In the genomic region with DNA sequence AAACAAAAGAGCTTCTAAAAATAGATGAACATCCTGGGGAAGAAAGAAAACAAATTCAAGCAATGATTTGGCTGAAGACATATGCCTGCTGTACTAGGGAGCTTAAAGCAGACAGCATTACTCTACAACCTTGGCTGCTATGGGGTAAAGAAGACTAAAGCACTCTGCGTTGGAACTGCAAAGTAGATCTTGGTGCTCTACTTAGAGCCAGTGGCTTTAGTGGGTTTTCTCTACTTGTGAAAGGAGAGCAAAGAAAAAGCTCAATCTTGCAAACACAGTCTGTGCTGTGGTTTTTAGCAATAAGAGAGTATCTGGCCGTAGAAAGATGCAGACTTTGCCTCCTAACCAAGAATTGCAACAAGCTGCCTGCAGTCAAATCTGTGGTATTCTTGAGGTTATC, we compare ENCODE assay signal across 2 cellular contexts.
TF ChIP-seq lines count a peak whose summit lies in the region.

No MANE protein-coding gene starts in this region.

TF ChIP-seq in GM23338, 12 proteins besides CTCF, POLR2A, EP300 and RAD21:
- TF ChIP-seq ZNF331 (CRISPR knock-in tag; IDR thresholded peaks at IDR 0.05; ENCODE audit: low read depth) = no peak
- no peak for TF ChIP-seq ZNF114 (CRISPR knock-in tag; IDR thresholded peaks at IDR 0.05)
- TF ChIP-seq, protein P1, sequence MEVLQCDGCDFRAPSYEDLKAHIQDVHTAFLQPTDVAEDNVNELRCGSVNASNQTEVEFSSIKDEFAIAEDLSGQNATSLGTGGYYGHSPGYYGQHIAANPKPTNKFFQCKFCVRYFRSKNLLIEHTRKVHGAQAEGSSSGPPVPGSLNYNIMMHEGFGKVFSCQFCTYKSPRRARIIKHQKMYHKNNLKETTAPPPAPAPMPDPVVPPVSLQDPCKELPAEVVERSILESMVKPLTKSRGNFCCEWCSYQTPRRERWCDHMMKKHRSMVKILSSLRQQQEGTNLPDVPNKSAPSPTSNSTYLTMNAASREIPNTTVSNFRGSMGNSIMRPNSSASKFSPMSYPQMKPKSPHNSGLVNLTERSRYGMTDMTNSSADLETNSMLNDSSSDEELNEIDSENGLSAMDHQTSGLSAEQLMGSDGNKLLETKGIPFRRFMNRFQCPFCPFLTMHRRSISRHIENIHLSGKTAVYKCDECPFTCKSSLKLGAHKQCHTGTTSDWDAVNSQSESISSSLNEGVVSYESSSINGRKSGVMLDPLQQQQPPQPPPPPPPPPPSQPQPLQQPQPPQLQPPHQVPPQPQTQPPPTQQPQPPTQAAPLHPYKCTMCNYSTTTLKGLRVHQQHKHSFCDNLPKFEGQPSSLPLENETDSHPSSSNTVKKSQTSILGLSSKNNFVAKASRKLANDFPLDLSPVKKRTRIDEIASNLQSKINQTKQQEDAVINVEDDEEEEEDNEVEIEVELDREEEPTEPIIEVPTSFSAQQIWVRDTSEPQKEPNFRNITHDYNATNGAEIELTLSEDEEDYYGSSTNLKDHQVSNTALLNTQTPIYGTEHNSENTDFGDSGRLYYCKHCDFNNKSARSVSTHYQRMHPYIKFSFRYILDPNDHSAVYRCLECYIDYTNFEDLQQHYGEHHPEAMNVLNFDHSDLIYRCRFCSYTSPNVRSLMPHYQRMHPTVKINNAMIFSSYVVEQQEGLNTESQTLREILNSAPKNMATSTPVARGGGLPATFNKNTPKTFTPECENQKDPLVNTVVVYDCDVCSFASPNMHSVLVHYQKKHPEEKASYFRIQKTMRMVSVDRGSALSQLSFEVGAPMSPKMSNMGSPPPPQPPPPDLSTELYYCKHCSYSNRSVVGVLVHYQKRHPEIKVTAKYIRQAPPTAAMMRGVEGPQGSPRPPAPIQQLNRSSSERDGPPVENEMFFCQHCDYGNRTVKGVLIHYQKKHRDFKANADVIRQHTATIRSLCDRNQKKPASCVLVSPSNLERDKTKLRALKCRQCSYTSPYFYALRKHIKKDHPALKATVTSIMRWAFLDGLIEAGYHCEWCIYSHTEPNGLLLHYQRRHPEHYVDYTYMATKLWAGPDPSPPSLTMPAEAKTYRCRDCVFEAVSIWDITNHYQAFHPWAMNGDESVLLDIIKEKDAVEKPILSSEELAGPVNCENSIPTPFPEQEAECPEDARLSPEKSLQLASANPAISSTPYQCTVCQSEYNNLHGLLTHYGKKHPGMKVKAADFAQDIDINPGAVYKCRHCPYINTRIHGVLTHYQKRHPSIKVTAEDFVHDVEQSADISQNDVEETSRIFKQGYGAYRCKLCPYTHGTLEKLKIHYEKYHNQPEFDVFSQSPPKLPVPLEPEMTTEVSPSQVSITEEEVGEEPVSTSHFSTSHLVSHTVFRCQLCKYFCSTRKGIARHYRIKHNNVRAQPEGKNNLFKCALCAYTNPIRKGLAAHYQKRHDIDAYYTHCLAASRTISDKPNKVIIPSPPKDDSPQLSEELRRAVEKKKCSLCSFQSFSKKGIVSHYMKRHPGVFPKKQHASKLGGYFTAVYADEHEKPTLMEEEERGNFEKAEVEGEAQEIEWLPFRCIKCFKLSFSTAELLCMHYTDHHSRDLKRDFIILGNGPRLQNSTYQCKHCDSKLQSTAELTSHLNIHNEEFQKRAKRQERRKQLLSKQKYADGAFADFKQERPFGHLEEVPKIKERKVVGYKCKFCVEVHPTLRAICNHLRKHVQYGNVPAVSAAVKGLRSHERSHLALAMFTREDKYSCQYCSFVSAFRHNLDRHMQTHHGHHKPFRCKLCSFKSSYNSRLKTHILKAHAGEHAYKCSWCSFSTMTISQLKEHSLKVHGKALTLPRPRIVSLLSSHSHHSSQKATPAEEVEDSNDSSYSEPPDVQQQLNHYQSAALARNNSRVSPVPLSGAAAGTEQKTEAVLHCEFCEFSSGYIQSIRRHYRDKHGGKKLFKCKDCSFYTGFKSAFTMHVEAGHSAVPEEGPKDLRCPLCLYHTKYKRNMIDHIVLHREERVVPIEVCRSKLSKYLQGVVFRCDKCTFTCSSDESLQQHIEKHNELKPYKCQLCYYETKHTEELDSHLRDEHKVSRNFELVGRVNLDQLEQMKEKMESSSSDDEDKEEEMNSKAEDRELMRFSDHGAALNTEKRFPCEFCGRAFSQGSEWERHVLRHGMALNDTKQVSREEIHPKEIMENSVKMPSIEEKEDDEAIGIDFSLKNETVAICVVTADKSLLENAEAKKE (CRISPR knock-in tag; IDR thresholded peaks at IDR 0.05) = no peak
- TF ChIP-seq STAT1 (IDR thresholded peaks at IDR 0.05; ENCODE audit: unreplicated experiment) = no peak
- TF ChIP-seq, protein P2, sequence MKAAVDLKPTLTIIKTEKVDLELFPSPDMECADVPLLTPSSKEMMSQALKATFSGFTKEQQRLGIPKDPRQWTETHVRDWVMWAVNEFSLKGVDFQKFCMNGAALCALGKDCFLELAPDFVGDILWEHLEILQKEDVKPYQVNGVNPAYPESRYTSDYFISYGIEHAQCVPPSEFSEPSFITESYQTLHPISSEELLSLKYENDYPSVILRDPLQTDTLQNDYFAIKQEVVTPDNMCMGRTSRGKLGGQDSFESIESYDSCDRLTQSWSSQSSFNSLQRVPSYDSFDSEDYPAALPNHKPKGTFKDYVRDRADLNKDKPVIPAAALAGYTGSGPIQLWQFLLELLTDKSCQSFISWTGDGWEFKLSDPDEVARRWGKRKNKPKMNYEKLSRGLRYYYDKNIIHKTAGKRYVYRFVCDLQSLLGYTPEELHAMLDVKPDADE (IDR thresholded peaks at IDR 0.05) = no peak

TF ChIP-seq in H1, 55 proteins besides CTCF, POLR2A, EP300 and RAD21:
- TF ChIP-seq BACH1 (IDR thresholded peaks at IDR 0.05; ENCODE audit: low read length) (no peak), TEAD4 (IDR thresholded peaks at IDR 0.05; ENCODE audit: low read depth, low read length) (no peak), KDM5A (IDR thresholded peaks at IDR 0.05; ENCODE audit: low read length) (no peak), TAF1 (IDR thresholded peaks at IDR 0.05; ENCODE audit: low read depth, low read length) (no peak), NANOG (IDR thresholded peaks at IDR 0.05; ENCODE audit: insufficient read depth, low read depth, low read length, poor library complexity, severe bottlenecking) (no peak), SIN3A (conservative IDR thresholded peaks at IDR 0.05 in 1 of 2, IDR thresholded peaks at IDR 0.05 in 1 of 2; ENCODE audit: low read depth in 1 of 2, low read length in 2 of 2) (no peak), RFX5 (IDR thresholded peaks at IDR 0.05; ENCODE audit: borderline replicate concordance, low read depth, low read length) (no peak), SIRT6 (IDR thresholded peaks at IDR 0.05; ENCODE audit: low read length) (no peak), KDM1A (IDR thresholded peaks at IDR 0.05; ENCODE audit: borderline replicate concordance, low read length) (no peak), CBX8 (IDR thresholded peaks at IDR 0.05; ENCODE audit: borderline replicate concordance, low read depth, low read length) (no peak), ASH2L (IDR thresholded peaks at IDR 0.05; ENCODE audit: low read length) (no peak), BRCA1 (IDR thresholded peaks at IDR 0.05; ENCODE audit: low read depth, low read length) (no peak), CHD1 (IDR thresholded peaks at IDR 0.05; ENCODE audit: low read depth, low read length) (no peak), CREB1 (IDR thresholded peaks at IDR 0.05) (no peak), KDM4A (IDR thresholded peaks at IDR 0.05; ENCODE audit: low read depth, low read length, severe bottlenecking) (no peak), HDAC6 (IDR thresholded peaks at IDR 0.05; ENCODE audit: low read depth, low read length) (no peak)
- TF ChIP-seq, protein P3, sequence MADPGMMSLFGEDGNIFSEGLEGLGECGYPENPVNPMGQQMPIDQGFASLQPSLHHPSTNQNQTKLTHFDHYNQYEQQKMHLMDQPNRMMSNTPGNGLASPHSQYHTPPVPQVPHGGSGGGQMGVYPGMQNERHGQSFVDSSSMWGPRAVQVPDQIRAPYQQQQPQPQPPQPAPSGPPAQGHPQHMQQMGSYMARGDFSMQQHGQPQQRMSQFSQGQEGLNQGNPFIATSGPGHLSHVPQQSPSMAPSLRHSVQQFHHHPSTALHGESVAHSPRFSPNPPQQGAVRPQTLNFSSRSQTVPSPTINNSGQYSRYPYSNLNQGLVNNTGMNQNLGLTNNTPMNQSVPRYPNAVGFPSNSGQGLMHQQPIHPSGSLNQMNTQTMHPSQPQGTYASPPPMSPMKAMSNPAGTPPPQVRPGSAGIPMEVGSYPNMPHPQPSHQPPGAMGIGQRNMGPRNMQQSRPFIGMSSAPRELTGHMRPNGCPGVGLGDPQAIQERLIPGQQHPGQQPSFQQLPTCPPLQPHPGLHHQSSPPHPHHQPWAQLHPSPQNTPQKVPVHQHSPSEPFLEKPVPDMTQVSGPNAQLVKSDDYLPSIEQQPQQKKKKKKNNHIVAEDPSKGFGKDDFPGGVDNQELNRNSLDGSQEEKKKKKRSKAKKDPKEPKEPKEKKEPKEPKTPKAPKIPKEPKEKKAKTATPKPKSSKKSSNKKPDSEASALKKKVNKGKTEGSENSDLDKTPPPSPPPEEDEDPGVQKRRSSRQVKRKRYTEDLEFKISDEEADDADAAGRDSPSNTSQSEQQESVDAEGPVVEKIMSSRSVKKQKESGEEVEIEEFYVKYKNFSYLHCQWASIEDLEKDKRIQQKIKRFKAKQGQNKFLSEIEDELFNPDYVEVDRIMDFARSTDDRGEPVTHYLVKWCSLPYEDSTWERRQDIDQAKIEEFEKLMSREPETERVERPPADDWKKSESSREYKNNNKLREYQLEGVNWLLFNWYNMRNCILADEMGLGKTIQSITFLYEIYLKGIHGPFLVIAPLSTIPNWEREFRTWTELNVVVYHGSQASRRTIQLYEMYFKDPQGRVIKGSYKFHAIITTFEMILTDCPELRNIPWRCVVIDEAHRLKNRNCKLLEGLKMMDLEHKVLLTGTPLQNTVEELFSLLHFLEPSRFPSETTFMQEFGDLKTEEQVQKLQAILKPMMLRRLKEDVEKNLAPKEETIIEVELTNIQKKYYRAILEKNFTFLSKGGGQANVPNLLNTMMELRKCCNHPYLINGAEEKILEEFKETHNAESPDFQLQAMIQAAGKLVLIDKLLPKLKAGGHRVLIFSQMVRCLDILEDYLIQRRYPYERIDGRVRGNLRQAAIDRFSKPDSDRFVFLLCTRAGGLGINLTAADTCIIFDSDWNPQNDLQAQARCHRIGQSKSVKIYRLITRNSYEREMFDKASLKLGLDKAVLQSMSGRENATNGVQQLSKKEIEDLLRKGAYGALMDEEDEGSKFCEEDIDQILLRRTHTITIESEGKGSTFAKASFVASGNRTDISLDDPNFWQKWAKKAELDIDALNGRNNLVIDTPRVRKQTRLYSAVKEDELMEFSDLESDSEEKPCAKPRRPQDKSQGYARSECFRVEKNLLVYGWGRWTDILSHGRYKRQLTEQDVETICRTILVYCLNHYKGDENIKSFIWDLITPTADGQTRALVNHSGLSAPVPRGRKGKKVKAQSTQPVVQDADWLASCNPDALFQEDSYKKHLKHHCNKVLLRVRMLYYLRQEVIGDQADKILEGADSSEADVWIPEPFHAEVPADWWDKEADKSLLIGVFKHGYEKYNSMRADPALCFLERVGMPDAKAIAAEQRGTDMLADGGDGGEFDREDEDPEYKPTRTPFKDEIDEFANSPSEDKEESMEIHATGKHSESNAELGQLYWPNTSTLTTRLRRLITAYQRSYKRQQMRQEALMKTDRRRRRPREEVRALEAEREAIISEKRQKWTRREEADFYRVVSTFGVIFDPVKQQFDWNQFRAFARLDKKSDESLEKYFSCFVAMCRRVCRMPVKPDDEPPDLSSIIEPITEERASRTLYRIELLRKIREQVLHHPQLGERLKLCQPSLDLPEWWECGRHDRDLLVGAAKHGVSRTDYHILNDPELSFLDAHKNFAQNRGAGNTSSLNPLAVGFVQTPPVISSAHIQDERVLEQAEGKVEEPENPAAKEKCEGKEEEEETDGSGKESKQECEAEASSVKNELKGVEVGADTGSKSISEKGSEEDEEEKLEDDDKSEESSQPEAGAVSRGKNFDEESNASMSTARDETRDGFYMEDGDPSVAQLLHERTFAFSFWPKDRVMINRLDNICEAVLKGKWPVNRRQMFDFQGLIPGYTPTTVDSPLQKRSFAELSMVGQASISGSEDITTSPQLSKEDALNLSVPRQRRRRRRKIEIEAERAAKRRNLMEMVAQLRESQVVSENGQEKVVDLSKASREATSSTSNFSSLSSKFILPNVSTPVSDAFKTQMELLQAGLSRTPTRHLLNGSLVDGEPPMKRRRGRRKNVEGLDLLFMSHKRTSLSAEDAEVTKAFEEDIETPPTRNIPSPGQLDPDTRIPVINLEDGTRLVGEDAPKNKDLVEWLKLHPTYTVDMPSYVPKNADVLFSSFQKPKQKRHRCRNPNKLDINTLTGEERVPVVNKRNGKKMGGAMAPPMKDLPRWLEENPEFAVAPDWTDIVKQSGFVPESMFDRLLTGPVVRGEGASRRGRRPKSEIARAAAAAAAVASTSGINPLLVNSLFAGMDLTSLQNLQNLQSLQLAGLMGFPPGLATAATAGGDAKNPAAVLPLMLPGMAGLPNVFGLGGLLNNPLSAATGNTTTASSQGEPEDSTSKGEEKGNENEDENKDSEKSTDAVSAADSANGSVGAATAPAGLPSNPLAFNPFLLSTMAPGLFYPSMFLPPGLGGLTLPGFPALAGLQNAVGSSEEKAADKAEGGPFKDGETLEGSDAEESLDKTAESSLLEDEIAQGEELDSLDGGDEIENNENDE (IDR thresholded peaks at IDR 0.05; ENCODE audit: insufficient replicate concordance, low read length) = no peak
- TF ChIP-seq, protein P4, sequence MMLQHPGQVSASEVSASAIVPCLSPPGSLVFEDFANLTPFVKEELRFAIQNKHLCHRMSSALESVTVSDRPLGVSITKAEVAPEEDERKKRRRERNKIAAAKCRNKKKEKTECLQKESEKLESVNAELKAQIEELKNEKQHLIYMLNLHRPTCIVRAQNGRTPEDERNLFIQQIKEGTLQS (IDR thresholded peaks at IDR 0.05; ENCODE audit: insufficient read depth, low read depth, low read length) = no peak
